In genomic region chr5:92562065-92562464, GRCh38 we compare ENCODE assay signal across 24 cellular contexts.
"Had no signal": no experiment of that assay in that cellular context is flagged by ENCODE, and none has a peak within 500 bp of the region (broad histone marks: within the 10 kb centered on the region; RNA-seq: fewer than 3 reads in every experiment).

No MANE protein-coding gene starts in this region.

- H3K4me1 ChIP-seq: adrenal gland, ascending aorta, foreskin keratinocyte, thyroid gland had no signal

- H3K4me1 Mint-ChIP-seq: activated B cell treated with CpG ODN at 0.5 μM for 24 hours; naive thymus-derived CD4-positive, alpha-beta T cell had no signal

- H2AFZ ChIP-seq: neural progenitor cell had no signal

- DNase-seq: activated B cell treated with CpG ODN at 0.5 μM for 24 hours; activated CD4-positive, alpha-beta T cell treated with anti-CD3 and anti-CD28 coated beads for 4 hours; activated CD4-positive, alpha-beta T cell treated with anti-CD3 and anti-CD28 coated beads, Interleukin-2, amount 50 U/mL, for 48 hours; activated CD8-positive, alpha-beta memory T cell treated with anti-CD3 and anti-CD28 coated beads, Interleukin-2, amount 50 U/mL, for 48 hours; activated naive CD4-positive, alpha-beta T cell; activated T-cell treated with anti-CD3 and anti-CD28 coated beads, Interleukin-2, amount 50 U/mL, for 4 hours; adrenal gland; foreskin keratinocyte; kidney; naive thymus-derived CD4-positive, alpha-beta T cell; stimulated activated CD4-positive, alpha-beta T cell treated with anti-CD3 and anti-CD28 coated beads, Interleukin-12 subunit alpha, Interleukin-12 subunit beta, amount 100 ng/mL, for 4 hours; stimulated activated CD4-positive, alpha-beta T cell treated with anti-CD3 and anti-CD28 coated beads, Interleukin-1b, Interleukin-23, amount 100 ng/mL, for 48 hours; substantia nigra; T-helper 9 cell; thyroid gland had no signal

- H3K4me3 Mint-ChIP-seq: activated B cell treated with CpG ODN at 0.5 μM for 24 hours; activated naive CD8-positive, alpha-beta T cell; activated T-cell treated with anti-CD3 and anti-CD28 coated beads, Interleukin-2, amount 50 U/mL, for 4 hours; naive thymus-derived CD4-positive, alpha-beta T cell; neural progenitor cell; stimulated activated naive CD8-positive, alpha-beta T cell treated with anti-CD3 and anti-CD28 coated beads, Interleukin-15, Interleukin-2, amounts not matched to agents 100 ng/mL and 50 ng/mL, for 24 hours had no signal

- H3K27ac Mint-ChIP-seq: activated B cell treated with CpG ODN at 0.5 μM for 24 hours; activated naive CD8-positive, alpha-beta T cell; activated T-helper 2 cell treated with anti-CD3 and anti-CD28 coated beads, Interferon-gamma antibody, Interleukin-2, Interleukin-4, amounts not matched to agents 10 μg/mL and 5 μg/mL and 100 μg/mL, durations not matched to agents 14 hours and 24 hours and 36 hours; naive thymus-derived CD4-positive, alpha-beta T cell; neural progenitor cell; stimulated activated naive CD8-positive, alpha-beta T cell treated with anti-CD3 and anti-CD28 coated beads, Interleukin-15, Interleukin-2, amounts not matched to agents 100 ng/mL and 50 ng/mL, for 24 hours had no signal

- H3K4me3 ChIP-seq: adrenal gland, ascending aorta, lung, neural progenitor cell, thyroid gland had no signal

- H3K27me3 Mint-ChIP-seq: activated B cell treated with CpG ODN at 0.5 μM for 24 hours; activated naive CD8-positive, alpha-beta T cell; naive thymus-derived CD4-positive, alpha-beta T cell; stimulated activated naive CD8-positive, alpha-beta T cell treated with anti-CD3 and anti-CD28 coated beads, Interleukin-15, Interleukin-2, amounts not matched to agents 100 ng/mL and 50 ng/mL, for 24 hours had no signal

- H3K27me3 ChIP-seq: adrenal gland, ascending aorta, foreskin keratinocyte, neural progenitor cell, thyroid gland had no signal

- H3K36me3 ChIP-seq: adrenal gland, ascending aorta, neural progenitor cell, thyroid gland had no signal

- H3K36me3 Mint-ChIP-seq: activated naive CD8-positive, alpha-beta T cell; naive thymus-derived CD4-positive, alpha-beta T cell; neural progenitor cell had no signal

- FAIRE-seq: bronchial epithelial cell, urothelium cell line had no signal

- ATAC-seq: activated T-cell treated with anti-CD3 and anti-CD28 coated beads, Interleukin-2, amount 50 U/mL, for 4 hours; naive thymus-derived CD4-positive, alpha-beta T cell had no signal

- H3K9me3 Mint-ChIP-seq: activated T-cell treated with anti-CD3 and anti-CD28 coated beads, Interleukin-2, amount 50 U/mL, for 4 hours; activated T-helper 2 cell treated with anti-CD3 and anti-CD28 coated beads, Interferon-gamma antibody, Interleukin-2, Interleukin-4, amounts not matched to agents 10 μg/mL and 5 μg/mL and 100 μg/mL, durations not matched to agents 14 hours and 24 hours and 36 hours; neural progenitor cell; stimulated activated naive CD8-positive, alpha-beta T cell treated with anti-CD3 and anti-CD28 coated beads, Interleukin-15, Interleukin-2, amounts not matched to agents 100 ng/mL and 50 ng/mL, for 24 hours had no signal

- H3K27ac ChIP-seq: adrenal gland, ascending aorta, epithelial cell of prostate, foreskin keratinocyte, neural progenitor cell, thyroid gland had no signal
